ENCODE assay signal across 13 cellular contexts in the genomic region with DNA sequence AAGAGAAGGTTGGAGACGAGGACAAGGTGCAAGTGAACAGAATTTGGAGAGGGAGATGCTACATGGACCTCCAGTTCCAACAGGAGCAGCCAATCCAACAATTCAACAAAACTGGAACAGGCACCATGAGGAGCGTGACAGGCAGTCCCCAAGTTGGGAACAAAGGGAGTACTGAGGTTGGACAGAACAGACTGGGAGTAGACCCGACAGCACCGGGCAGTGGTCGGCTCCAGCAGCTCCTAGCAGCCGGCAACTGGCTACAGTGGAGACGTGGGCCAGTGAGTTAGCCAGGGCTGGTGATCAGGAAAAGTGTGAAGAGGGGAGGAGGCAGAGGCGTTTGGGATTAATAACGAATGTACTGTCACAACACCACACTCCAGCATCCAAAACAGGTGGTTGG. TPM values are rescaled to one million over a fixed set of nuclear protein-coding genes. Genes with fewer than 3 reads are reported as not detected.
DNase-seq lines count a peak whose midpoint lies in the region; ATAC-seq and TF ChIP-seq lines count a peak whose summit lies in the region.
"Had no signal": no experiment of that assay in that cellular context is flagged by ENCODE, and none has a peak within 500 bp of the region (broad histone marks: within the 10 kb centered on the region; RNA-seq: fewer than 3 reads in every experiment).

No MANE protein-coding gene starts in this region.

- WGBS in tibial nerve, 2 donors, result 64 to 65% methylated on average over 9 of the region's 9 CpGs

- peaks cover 28% of the 10 kb centered on the region for H3K36me3 Mint-ChIP-seq in MCF 10A (ENCODE audit: insufficient read depth, unreplicated experiment)
- H3K36me3 Mint-ChIP-seq in progenitor cell of endocrine pancreas (ENCODE audit: insufficient read depth), result peaks cover 11% of the 10 kb centered on the region

- H3K27ac ChIP-seq in breast epithelium (no peak overlapping the region), RWPE2 (ENCODE audit: poor library complexity, severe bottlenecking) (peak overlapping the region; percentile 7), tibial nerve (no peak overlapping the region)
- H3K27ac ChIP-seq: BLaER1 treated with 17β-estradiol and CSF1 and Interleukin-3, amounts not matched to agents 10 nM and 100 nM; GM23248 had no signal

- TF ChIP-seq EP300 in tibial nerve (IDR thresholded peaks at IDR 0.05), result no peak

- H3K27me3 Mint-ChIP-seq in MCF 10A (ENCODE audit: insufficient read depth, unreplicated experiment), result no peaks in the 10 kb centered on the region
- no peaks in the 10 kb centered on the region for H3K27me3 Mint-ChIP-seq in progenitor cell of endocrine pancreas
- H3K27me3 Mint-ChIP-seq: B cell had no signal

- BruUV-seq in MCF 10A (replicated peaks; lab: Mats Ljungman, UMichigan), result no TSS peak

- H3K4me3 Mint-ChIP-seq in MCF 10A (ENCODE audit: unreplicated experiment), result no peak overlapping the region
- no peak overlapping the region for H3K4me3 Mint-ChIP-seq in progenitor cell of endocrine pancreas (ENCODE audit: low read depth)
- H3K4me3 Mint-ChIP-seq: B cell; CD8-positive, alpha-beta T cell had no signal

- CTCF ChIA-PET in MCF 10A (lab: Yijun Ruan, JAX), result no interaction called here

- H3K9me3 Mint-ChIP-seq in MCF 10A (ENCODE audit: unreplicated experiment) (no peaks in the 10 kb centered on the region), progenitor cell of endocrine pancreas (ENCODE audit: low read depth) (no peaks in the 10 kb centered on the region)
- H3K9me3 Mint-ChIP-seq: CD8-positive, alpha-beta T cell had no signal

- DNase-seq in MCF 10A (ENCODE audit: unreplicated experiment) (no peak), breast epithelium (ENCODE audit: low spot score in 2 of 2) (no peak), RWPE2 (ENCODE audit: low spot score) (no peak), progenitor cell of endocrine pancreas (ENCODE audit: low spot score, unreplicated experiment) (no peak), tibial nerve (ENCODE audit: low spot score in 2 of 2) (no peak), SK-N-DZ (ENCODE audit: low spot score) (no peak)
- DNase-seq: Calu3; CD8-positive, alpha-beta T cell; GM23248 had no signal

- TF ChIP-seq CTCF in MCF 10A (IDR thresholded peaks at IDR 0.05; ENCODE audit: unreplicated experiment) (no peak), breast epithelium (IDR thresholded peaks at IDR 0.05) (no peak), RWPE2 (IDR thresholded peaks at IDR 0.05; ENCODE audit: poor library complexity, severe bottlenecking) (no peak), progenitor cell of endocrine pancreas (IDR thresholded peaks at IDR 0.05; ENCODE audit: unreplicated experiment) (no peak), tibial nerve (IDR thresholded peaks at IDR 0.05) (no peak)

- H3K27ac Mint-ChIP-seq in MCF 10A (ENCODE audit: low read depth, unreplicated experiment) (peak overlapping the region; percentile 66), progenitor cell of endocrine pancreas (peak overlapping the region; percentile 37)
- H3K27ac Mint-ChIP-seq: B cell; CD8-positive, alpha-beta T cell had no signal

- H3K9me3 ChIP-seq in breast epithelium (no peaks in the 10 kb centered on the region), RWPE2 (ENCODE audit: severe bottlenecking) (no peaks in the 10 kb centered on the region), tibial nerve (no peaks in the 10 kb centered on the region)
- H3K9me3 ChIP-seq: BLaER1 treated with 17β-estradiol and CSF1 and Interleukin-3, amounts not matched to agents 10 nM and 100 nM; HAP-1 had no signal

- no peak overlapping the region for H3K4me3 ChIP-seq in breast epithelium
- H3K4me3 ChIP-seq in RWPE2 (ENCODE audit: severe bottlenecking), result no peak overlapping the region
- H3K4me3 ChIP-seq in tibial nerve, result no peak overlapping the region
- H3K4me3 ChIP-seq: BLaER1 treated with 17β-estradiol and CSF1 and Interleukin-3, amounts not matched to agents 10 nM and 100 nM; GM23248; HAP-1 had no signal

- POLR2A ChIA-PET in MCF 10A (lab: Yijun Ruan, JAX), result interaction anchor here (1.7 kb wide), 1 partner anchor 23 kb away, joined by 3 read pairs; no protein-coding TSS in a partner anchor

- peaks cover 17% of the 10 kb centered on the region for H3K4me1 Mint-ChIP-seq in MCF 10A (ENCODE audit: insufficient read depth, unreplicated experiment)
- no peaks in the 10 kb centered on the region for H3K4me1 Mint-ChIP-seq in progenitor cell of endocrine pancreas (ENCODE audit: low read depth)

- TF ChIP-seq POLR2A in breast epithelium (IDR thresholded peaks at IDR 0.05) (no peak), tibial nerve (IDR thresholded peaks at IDR 0.05) (no peak)

- ATAC-seq in RWPE2 (ENCODE audit: low read depth) (no peak), GM18520 (IDR thresholded peaks at IDR 0.05; ENCODE audit: unreplicated experiment) (no peak)
- ATAC-seq: CD8-positive, alpha-beta T cell had no signal

- no peaks in the 10 kb centered on the region for H3K27me3 ChIP-seq in breast epithelium
- no peaks in the 10 kb centered on the region for H3K27me3 ChIP-seq in RWPE2 (ENCODE audit: insufficient read depth, poor library complexity, severe bottlenecking)
- H3K27me3 ChIP-seq in tibial nerve, result no peaks in the 10 kb centered on the region
- H3K27me3 ChIP-seq: BLaER1 treated with 17β-estradiol and CSF1 and Interleukin-3, amounts not matched to agents 10 nM and 100 nM had no signal

- H3K4me1 ChIP-seq in breast epithelium, result no peaks in the 10 kb centered on the region
- peaks cover 26% of the 10 kb centered on the region for H3K4me1 ChIP-seq in RWPE2 (ENCODE audit: insufficient read depth, poor library complexity, severe bottlenecking)
- H3K4me1 ChIP-seq in tibial nerve, result peaks cover 0 to 9% (median 2%) of the 10 kb centered on the region in 4 donors
- H3K4me1 ChIP-seq: BLaER1 treated with 17β-estradiol and CSF1 and Interleukin-3, amounts not matched to agents 10 nM and 100 nM; HAP-1 had no signal

- intact Hi-C loops in MCF 10A (cut with micrococcal nuclease) (no loop called here), breast epithelium (cut with DNase I; ENCODE audit: low total_unique reads) (no loop called here)

- H3K36me3 ChIP-seq in breast epithelium, result no peaks in the 10 kb centered on the region
- H3K36me3 ChIP-seq in RWPE2 (ENCODE audit: low read depth), result peaks cover 83% of the 10 kb centered on the region
- H3K36me3 ChIP-seq in tibial nerve, result no peaks in the 10 kb centered on the region
- H3K36me3 ChIP-seq: BLaER1 treated with 17β-estradiol and CSF1 and Interleukin-3, amounts not matched to agents 10 nM and 100 nM had no signal

RNA-seq across cellular contexts. Expression of gene MAP3K9, which starts 16.4 kb away (rescaled TPM):
- total RNA-seq in MCF 10A (2022), result 17.2 and 18.6 TPM in 2 replicates
- total RNA-seq in breast epithelium, result 1 to 10 TPM in 2 of 3 donors, under 1 TPM in 1; 0.16 to 6.3 (median 3.3) TPM
- 27.6 and 31.8 TPM in 2 replicates for total RNA-seq in progenitor cell of endocrine pancreas
- 1 to 10 TPM in 1 of 4 donors, under 1 TPM in 3; 0.20 to 1.5 (median 0.59) TPM for total RNA-seq in tibial nerve
- 2.8 and 3.1 TPM in 2 replicates for polyA plus RNA-seq in SK-N-DZ (2014; cell fraction: cytosol; rRNA removed)
- 3.0 and 3.1 TPM in 2 replicates for polyA plus RNA-seq in SK-N-DZ (2014; cell fraction: nucleus; rRNA removed)
- total RNA-seq: GM23248 had no signal
